ENCODE assay signal across 20 cellular contexts in genomic region chr13:78679329-78679728, GRCh38.
"Had no signal": no experiment of that assay in that cellular context is flagged by ENCODE, and none has a peak within 500 bp of the region (broad histone marks: within the 10 kb centered on the region; RNA-seq: fewer than 3 reads in every experiment).

No MANE protein-coding gene starts in this region.

- H3K4me1 Mint-ChIP-seq: activated B cell treated with CpG ODN at 0.5 μM for 24 hours; activated CD4-positive, alpha-beta memory T cell treated with anti-CD3 and anti-CD28 coated beads, Interleukin-2, amount 10 ng/mL, durations not matched to agents 7 days and 5 days; activated CD8-positive, alpha-beta memory T cell treated with anti-CD3 and anti-CD28 coated beads, Interleukin-2, amount 10 ng/mL, durations not matched to agents 7 days and 5 days; activated naive CD8-positive, alpha-beta T cell treated with anti-CD3 and anti-CD28 coated beads for 36 hours; brain; central memory CD8-positive, alpha-beta T cell; naive thymus-derived CD8-positive, alpha-beta T cell; stimulated activated memory B cell treated with anti-CD40 and anti-IgM and Interleukin-4, amounts not matched to agents 10 μg/mL and 1 μg/mL and 100 μg/mL, for 72 hours had no signal

- H3K9me3 Mint-ChIP-seq: activated CD4-positive, alpha-beta memory T cell treated with anti-CD3 and anti-CD28 coated beads, Interleukin-2, amount 10 ng/mL, durations not matched to agents 7 days and 5 days; activated naive CD8-positive, alpha-beta T cell treated with anti-CD3 and anti-CD28 coated beads for 36 hours; central memory CD8-positive, alpha-beta T cell had no signal

- H3K27ac ChIP-seq: coronary artery, prostate gland, thoracic aorta, upper lobe of left lung had no signal

- H3K27me3 ChIP-seq: upper lobe of left lung had no signal

- H3K27ac Mint-ChIP-seq: activated B cell treated with CpG ODN at 0.5 μM for 24 hours; activated CD4-positive, alpha-beta memory T cell treated with anti-CD3 and anti-CD28 coated beads, Interleukin-2, amount 10 ng/mL, durations not matched to agents 7 days and 5 days; activated CD8-positive, alpha-beta memory T cell treated with anti-CD3 and anti-CD28 coated beads, Interleukin-2, amount 10 ng/mL, durations not matched to agents 7 days and 5 days; activated naive CD8-positive, alpha-beta T cell treated with anti-CD3 and anti-CD28 coated beads for 36 hours; naive thymus-derived CD8-positive, alpha-beta T cell; stimulated activated memory B cell treated with anti-CD40 and anti-IgM and Interleukin-4, amounts not matched to agents 10 μg/mL and 1 μg/mL and 100 μg/mL, for 72 hours had no signal

- H3K36me3 ChIP-seq: prostate gland, thoracic aorta, upper lobe of left lung had no signal

- H3K4me1 ChIP-seq: prostate gland, upper lobe of left lung had no signal

- H3K36me3 Mint-ChIP-seq: activated CD8-positive, alpha-beta memory T cell treated with anti-CD3 and anti-CD28 coated beads, Interleukin-2, amount 10 ng/mL, durations not matched to agents 7 days and 5 days; activated naive CD8-positive, alpha-beta T cell treated with anti-CD3 and anti-CD28 coated beads for 36 hours; brain; naive thymus-derived CD8-positive, alpha-beta T cell; stimulated activated memory B cell treated with anti-CD40 and anti-IgM and Interleukin-4, amounts not matched to agents 10 μg/mL and 1 μg/mL and 100 μg/mL, for 72 hours had no signal

- DNase-seq: activated B cell treated with CpG ODN at 0.5 μM for 24 hours; activated CD4-positive, alpha-beta memory T cell treated with anti-CD3 and anti-CD28 coated beads, Interleukin-2, amount 10 ng/mL, durations not matched to agents 7 days and 5 days; activated CD4-positive, alpha-beta T cell treated with anti-CD3 and anti-CD28 coated beads for 48 hours; activated CD8-positive, alpha-beta memory T cell treated with anti-CD3 and anti-CD28 coated beads, Interleukin-2, amount 10 ng/mL, durations not matched to agents 7 days and 5 days; activated naive CD4-positive, alpha-beta T cell; activated naive CD8-positive, alpha-beta T cell treated with anti-CD3 and anti-CD28 coated beads for 36 hours; amniotic stem cell; mucosa of descending colon; naive thymus-derived CD8-positive, alpha-beta T cell; stimulated activated CD4-positive, alpha-beta T cell treated with anti-CD3 and anti-CD28 coated beads, Interleukin-4, amount 100 ng/mL, for 4 hours; T-helper 1 cell; T-helper 9 cell; upper lobe of left lung had no signal

- H3K9me3 ChIP-seq: mucosa of descending colon, prostate gland, thoracic aorta, upper lobe of left lung had no signal

- H3K4me3 Mint-ChIP-seq: activated B cell treated with CpG ODN at 0.5 μM for 24 hours; activated CD4-positive, alpha-beta memory T cell treated with anti-CD3 and anti-CD28 coated beads, Interleukin-2, amount 10 ng/mL, durations not matched to agents 7 days and 5 days; activated CD8-positive, alpha-beta memory T cell treated with anti-CD3 and anti-CD28 coated beads, Interleukin-2, amount 10 ng/mL, durations not matched to agents 7 days and 5 days; activated naive CD8-positive, alpha-beta T cell treated with anti-CD3 and anti-CD28 coated beads for 36 hours; central memory CD8-positive, alpha-beta T cell; naive thymus-derived CD8-positive, alpha-beta T cell; stimulated activated memory B cell treated with anti-CD40 and anti-IgM and Interleukin-4, amounts not matched to agents 10 μg/mL and 1 μg/mL and 100 μg/mL, for 72 hours had no signal

- H3K4me3 ChIP-seq: coronary artery, mucosa of descending colon, prostate gland, thoracic aorta, upper lobe of left lung had no signal

- ATAC-seq: activated CD8-positive, alpha-beta memory T cell treated with anti-CD3 and anti-CD28 coated beads, Interleukin-2, amount 10 ng/mL, durations not matched to agents 7 days and 5 days; mucosa of descending colon; naive thymus-derived CD8-positive, alpha-beta T cell; sciatic nerve; stimulated activated memory B cell treated with anti-CD40 and anti-IgM and Interleukin-4, amounts not matched to agents 10 μg/mL and 1 μg/mL and 100 μg/mL, for 72 hours had no signal
